11 cellular contexts compared by ENCODE assay signal in the genomic region with DNA sequence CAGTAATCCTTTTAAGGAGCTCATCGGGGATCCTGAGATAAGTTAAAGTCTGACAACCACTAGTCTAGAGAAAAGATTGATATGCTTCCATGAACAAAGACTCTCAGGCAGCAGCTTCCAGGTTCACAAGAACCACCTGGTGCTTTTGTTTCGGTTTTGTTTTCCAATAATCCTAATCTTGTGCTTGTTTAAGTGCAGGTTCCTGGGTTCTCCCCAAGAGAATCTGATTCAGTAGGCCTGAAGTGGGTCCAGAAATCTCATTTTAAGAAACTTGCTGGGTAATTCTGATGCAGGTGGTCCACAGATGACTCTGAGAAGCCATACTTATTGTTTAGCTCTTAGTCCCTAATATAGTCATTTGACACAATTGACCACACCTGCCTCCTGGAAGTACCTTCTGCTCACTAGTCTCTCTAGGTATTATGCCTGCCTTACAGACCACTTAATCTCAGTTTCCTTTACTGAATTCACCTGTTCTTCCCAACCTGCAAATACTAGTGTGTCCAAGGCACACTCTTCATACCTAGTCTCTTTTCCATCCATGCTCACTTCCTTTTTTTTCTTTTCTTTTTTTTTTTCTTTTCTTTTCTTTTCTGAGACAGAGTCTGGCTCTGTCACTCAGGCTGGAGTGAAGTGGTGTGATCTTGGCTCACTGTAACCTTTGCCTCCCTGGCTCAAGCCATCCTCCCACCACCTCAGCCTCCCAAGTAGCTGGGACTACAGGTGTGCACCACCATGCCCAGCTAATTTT. TPM values are rescaled to one million over a fixed set of nuclear protein-coding genes. Genes with fewer than 3 reads are reported as not detected.
A peak's percentile ranks its signal among the peaks of the same experiment; 100 is the strongest.
DNase-seq lines count a peak whose midpoint lies in the region; ATAC-seq lines count a peak whose summit lies in the region.
"Had no signal": no experiment of that assay in that cellular context is flagged by ENCODE, and none has a peak within 500 bp of the region (broad histone marks: within the 10 kb centered on the region; RNA-seq: fewer than 3 reads in every experiment).

No MANE protein-coding gene starts in this region.

- ATAC-seq in GM21786 (IDR thresholded peaks at IDR 0.05; ENCODE audit: unreplicated experiment) (peak; percentile 67), HG03432 (IDR thresholded peaks at IDR 0.05; ENCODE audit: unreplicated experiment) (peak; percentile 77)
- ATAC-seq in stimulated activated effector memory CD8-positive, alpha-beta T cell treated with anti-CD3 and anti-CD28 coated beads, Interleukin-12 subunit alpha, Interleukin-12 subunit beta, amount 100 ng/mL, for 72 hours, result peak; percentile 94
- ATAC-seq: A549 had no signal

- peak; percentile 60 for DNase-seq in activated CD4-positive, alpha-beta T cell treated with anti-CD3 and anti-CD28 coated beads, Interleukin-2, amount 10 ng/mL, durations not matched to agents 24 days and 14 days
- DNase-seq in activated CD4-positive, alpha-beta T cell treated with anti-CD3 and anti-CD28 coated beads, Interleukin-2, amount 10 ng/mL, durations not matched to agents 7 days and 5 days, result no peak
- DNase-seq in stimulated activated effector memory CD8-positive, alpha-beta T cell treated with anti-CD3 and anti-CD28 coated beads, Interleukin-12 subunit alpha, Interleukin-12 subunit beta, amount 100 ng/mL, for 72 hours (ENCODE audit: low spot score in 2 of 2), result no peak
- DNase-seq in NCI-H774 (lab: John Stamatoyannopoulos, UW) (no peak), GDM1 (lab: John Stamatoyannopoulos, UW) (no peak)
- no peak for DNase-seq in stimulated activated naive CD4-positive, alpha-beta T cell treated with Interleukin-2 at 50 U/mL for 16 hours (lab: John Stamatoyannopoulos, UW)
- DNase-seq: activated CD8-positive, alpha-beta memory T cell treated with anti-CD3 and anti-CD28 coated beads, Interleukin-2, amount 50 U/mL, for 4 hours had no signal

- CTCF ChIA-PET in activated CD4-positive, alpha-beta T cell treated with anti-CD3 and anti-CD28 coated beads, Interleukin-2, amount 10 ng/mL, durations not matched to agents 7 days and 5 days (lab: Charles Lee), result no interaction called here

- peaks cover 54% of the 10 kb centered on the region for H3K27me3 Mint-ChIP-seq in activated CD4-positive, alpha-beta T cell treated with anti-CD3 and anti-CD28 coated beads, Interleukin-2, amount 10 ng/mL, durations not matched to agents 24 days and 14 days
- H3K27me3 Mint-ChIP-seq in activated CD4-positive, alpha-beta T cell treated with anti-CD3 and anti-CD28 coated beads, Interleukin-2, amount 10 ng/mL, durations not matched to agents 7 days and 5 days, result peaks cover 49% of the 10 kb centered on the region

- POLR2A ChIA-PET in activated CD4-positive, alpha-beta T cell treated with anti-CD3 and anti-CD28 coated beads, Interleukin-2, amount 10 ng/mL, durations not matched to agents 7 days and 5 days (lab: Charles Lee), result no interaction called here

- intact Hi-C loops in activated CD4-positive, alpha-beta T cell treated with anti-CD3 and anti-CD28 coated beads, Interleukin-2, amount 10 ng/mL, durations not matched to agents 24 days and 14 days (cut with micrococcal nuclease), result no loop called here

- H3K9me3 Mint-ChIP-seq in activated CD4-positive, alpha-beta T cell treated with anti-CD3 and anti-CD28 coated beads, Interleukin-2, amount 10 ng/mL, durations not matched to agents 24 days and 14 days, result no peaks in the 10 kb centered on the region
- no peaks in the 10 kb centered on the region for H3K9me3 Mint-ChIP-seq in activated CD4-positive, alpha-beta T cell treated with anti-CD3 and anti-CD28 coated beads, Interleukin-2, amount 10 ng/mL, durations not matched to agents 7 days and 5 days
- no peaks in the 10 kb centered on the region for H3K9me3 Mint-ChIP-seq in stimulated activated effector memory CD8-positive, alpha-beta T cell treated with anti-CD3 and anti-CD28 coated beads, Interleukin-12 subunit alpha, Interleukin-12 subunit beta, amount 100 ng/mL, for 72 hours

- no peak overlapping the region for H3K4me3 Mint-ChIP-seq in activated CD4-positive, alpha-beta T cell treated with anti-CD3 and anti-CD28 coated beads, Interleukin-2, amount 10 ng/mL, durations not matched to agents 24 days and 14 days
- no peak overlapping the region for H3K4me3 Mint-ChIP-seq in activated CD4-positive, alpha-beta T cell treated with anti-CD3 and anti-CD28 coated beads, Interleukin-2, amount 10 ng/mL, durations not matched to agents 7 days and 5 days
- H3K4me3 Mint-ChIP-seq in stimulated activated effector memory CD8-positive, alpha-beta T cell treated with anti-CD3 and anti-CD28 coated beads, Interleukin-12 subunit alpha, Interleukin-12 subunit beta, amount 100 ng/mL, for 72 hours, result no peak overlapping the region
- H3K4me3 Mint-ChIP-seq: neural crest cell had no signal

- peaks cover 19% of the 10 kb centered on the region for H3K4me1 Mint-ChIP-seq in activated CD4-positive, alpha-beta T cell treated with anti-CD3 and anti-CD28 coated beads, Interleukin-2, amount 10 ng/mL, durations not matched to agents 24 days and 14 days
- H3K4me1 Mint-ChIP-seq in activated CD4-positive, alpha-beta T cell treated with anti-CD3 and anti-CD28 coated beads, Interleukin-2, amount 10 ng/mL, durations not matched to agents 7 days and 5 days, result peaks cover 28% of the 10 kb centered on the region
- peaks cover 11% of the 10 kb centered on the region for H3K4me1 Mint-ChIP-seq in stimulated activated effector memory CD8-positive, alpha-beta T cell treated with anti-CD3 and anti-CD28 coated beads, Interleukin-12 subunit alpha, Interleukin-12 subunit beta, amount 100 ng/mL, for 72 hours
- H3K4me1 Mint-ChIP-seq: neural crest cell had no signal

- no peak overlapping the region for H3K27ac Mint-ChIP-seq in activated CD4-positive, alpha-beta T cell treated with anti-CD3 and anti-CD28 coated beads, Interleukin-2, amount 10 ng/mL, durations not matched to agents 24 days and 14 days
- no peak overlapping the region for H3K27ac Mint-ChIP-seq in activated CD4-positive, alpha-beta T cell treated with anti-CD3 and anti-CD28 coated beads, Interleukin-2, amount 10 ng/mL, durations not matched to agents 7 days and 5 days
- H3K27ac Mint-ChIP-seq in stimulated activated effector memory CD8-positive, alpha-beta T cell treated with anti-CD3 and anti-CD28 coated beads, Interleukin-12 subunit alpha, Interleukin-12 subunit beta, amount 100 ng/mL, for 72 hours, result no peak overlapping the region

- H3K36me3 Mint-ChIP-seq in activated CD4-positive, alpha-beta T cell treated with anti-CD3 and anti-CD28 coated beads, Interleukin-2, amount 10 ng/mL, durations not matched to agents 24 days and 14 days (ENCODE audit: low read depth), result peaks cover 2% of the 10 kb centered on the region
- H3K36me3 Mint-ChIP-seq in activated CD4-positive, alpha-beta T cell treated with anti-CD3 and anti-CD28 coated beads, Interleukin-2, amount 10 ng/mL, durations not matched to agents 7 days and 5 days (ENCODE audit: low read depth), result no peaks in the 10 kb centered on the region
- H3K36me3 Mint-ChIP-seq in stimulated activated effector memory CD8-positive, alpha-beta T cell treated with anti-CD3 and anti-CD28 coated beads, Interleukin-12 subunit alpha, Interleukin-12 subunit beta, amount 100 ng/mL, for 72 hours, result no peaks in the 10 kb centered on the region

RNA-seq across cellular contexts. Expression of gene FRRS1, which starts 20.5 kb away (rescaled TPM):
- 0.24 and 0.28 TPM in 2 replicates for total RNA-seq in activated CD4-positive, alpha-beta T cell treated with anti-CD3 and anti-CD28 coated beads, Interleukin-2, amount 10 ng/mL, durations not matched to agents 24 days and 14 days
- total RNA-seq in activated CD4-positive, alpha-beta T cell treated with anti-CD3 and anti-CD28 coated beads, Interleukin-2, amount 10 ng/mL, durations not matched to agents 7 days and 5 days, result 1 to 10 TPM; 1.7 to 2.1 TPM
